In the genomic region with DNA sequence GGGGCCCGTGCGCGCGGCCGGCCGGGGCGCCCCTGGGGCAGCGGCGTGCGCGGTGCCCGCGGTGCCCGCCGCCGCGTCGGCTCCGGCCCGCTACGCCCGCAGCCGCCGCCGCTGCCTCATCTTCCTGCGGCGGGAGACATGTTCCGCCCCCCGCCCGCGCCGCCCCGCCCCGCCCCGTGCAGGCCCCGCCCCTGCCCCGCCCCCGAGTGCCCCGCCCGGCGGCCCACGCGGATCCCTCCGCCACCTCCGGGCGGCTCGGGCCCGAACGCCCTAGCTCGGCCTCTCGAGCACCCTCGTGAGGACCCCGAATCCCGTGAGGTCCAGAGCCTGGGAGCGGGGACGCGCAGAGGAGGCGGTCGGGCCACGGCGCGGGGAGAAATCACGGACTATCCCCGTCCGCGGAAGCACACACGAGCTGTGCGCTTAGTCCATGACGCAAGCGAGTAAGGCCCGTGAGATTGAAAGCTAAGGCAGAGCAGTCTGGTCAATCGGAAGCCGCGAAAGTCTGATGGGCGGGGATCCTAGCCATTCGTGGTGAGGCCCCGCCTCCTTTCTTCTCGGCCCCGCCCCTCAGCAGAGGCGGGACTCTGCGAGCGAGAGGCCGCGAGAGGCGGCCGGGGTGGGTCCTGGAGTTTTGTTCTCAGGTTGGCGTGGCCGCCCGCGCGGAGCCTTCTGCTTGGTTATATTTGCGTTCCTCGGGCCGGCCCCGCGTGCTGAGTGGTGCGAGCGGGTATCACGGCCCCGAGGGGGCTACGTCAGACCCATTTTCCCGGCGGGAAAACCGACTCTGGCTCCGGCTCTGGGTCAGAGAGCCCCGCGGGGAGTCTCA, we compare ENCODE assay signal across 8 cellular contexts. TPM values are rescaled to one million over a fixed set of nuclear protein-coding genes. Genes with fewer than 3 reads are reported as not detected.
DNase-seq lines count a peak whose midpoint lies in the region; ATAC-seq and TF ChIP-seq lines count a peak whose summit lies in the region.

A gene (minus strand): TSS at position 145 of the 829 bp plus-strand sequence. CDS start 2,367 bp downstream, outside the sequence.

- H3K27ac Mint-ChIP-seq in dendritic cell treated with granulocyte-macrophage colony-stimulating factor and Interleukin-4, amounts not matched to agents 40 ng/mL and 50 ng/mL, for 4 days, result peak within 1 kb of the TSS; percentile 97

- TF ChIP-seq CTCF in C4-2B (conservative IDR thresholded peaks at IDR 0.05), result no peak

- DNase-seq in NCI-H774 (lab: John Stamatoyannopoulos, UW) (peak; percentile 97), left lobe of liver (ENCODE audit: low spot score) (peak; percentile 99)
- DNase-seq in activated CD4-positive, alpha-beta T cell treated with anti-CD3 and anti-CD28 coated beads, Interleukin-2, amount 50 U/mL, for 4 hours, result peak; percentile 97
- peak; percentile 98 for DNase-seq in stimulated activated CD4-positive, alpha-beta T cell treated with anti-CD3 and anti-CD28 coated beads, Interleukin-2, amount 100 ng/mL, for 4 hours (ENCODE audit: low read depth)

- H3K4me3 Mint-ChIP-seq in dendritic cell treated with granulocyte-macrophage colony-stimulating factor and Interleukin-4, amounts not matched to agents 40 ng/mL and 50 ng/mL, for 4 days, result peak within 1 kb of the TSS; percentile 82

- peaks cover 2% of the 10 kb centered on the region for H3K27me3 Mint-ChIP-seq in dendritic cell treated with granulocyte-macrophage colony-stimulating factor and Interleukin-4, amounts not matched to agents 40 ng/mL and 50 ng/mL, for 4 days

- peak within 1 kb of the TSS; percentile 95 for H3K27ac ChIP-seq in C4-2B

- ATAC-seq in GM19395 (IDR thresholded peaks at IDR 0.05; ENCODE audit: unreplicated experiment) (peak; percentile 68), HG03565 (IDR thresholded peaks at IDR 0.05; ENCODE audit: unreplicated experiment) (peak; percentile 70), left lobe of liver (peak; percentile 96)

- peaks cover 35% of the 10 kb centered on the region for H3K36me3 Mint-ChIP-seq in dendritic cell treated with granulocyte-macrophage colony-stimulating factor and Interleukin-4, amounts not matched to agents 40 ng/mL and 50 ng/mL, for 4 days (ENCODE audit: low read depth)

- H3K9me3 Mint-ChIP-seq in dendritic cell treated with granulocyte-macrophage colony-stimulating factor and Interleukin-4, amounts not matched to agents 40 ng/mL and 50 ng/mL, for 4 days, result no peaks in the 10 kb centered on the region

- H3K4me1 Mint-ChIP-seq in dendritic cell treated with granulocyte-macrophage colony-stimulating factor and Interleukin-4, amounts not matched to agents 40 ng/mL and 50 ng/mL, for 4 days (ENCODE audit: low read depth), result peaks cover 52% of the 10 kb centered on the region

- intact Hi-C loops in dendritic cell treated with granulocyte-macrophage colony-stimulating factor and Interleukin-4, amounts not matched to agents 40 ng/mL and 50 ng/mL, for 4 days (cut with micrococcal nuclease), result loop anchor here (1.0 to 2.0 kb wide), 2 partner anchors 16 to 47 kb away; a partner anchor contains a TSS

RNA-seq across cellular contexts. Expression of the gene that starts here (rescaled TPM):
- 14.2 TPM for total RNA-seq in left lobe of liver

Comparison
In these comparisons a context has a peak if more than half of its experiments do, and no peak if none do; other contexts are left out.
1. Peak in every context shown above with its lines: DNase-seq, ATAC-seq and H3K27ac ChIP-seq.